17 cellular contexts compared by ENCODE assay signal in genomic region chr22:32824531-32825315, GRCh38. TPM values are rescaled to one million over a fixed set of nuclear protein-coding genes. Genes with fewer than 3 reads are reported as not detected.
DNase-seq lines count a peak whose midpoint lies in the region; ATAC-seq and TF ChIP-seq lines count a peak whose summit lies in the region.
"Had no signal": no experiment of that assay in that cellular context is flagged by ENCODE, and none has a peak within 500 bp of the region (broad histone marks: within the 10 kb centered on the region; RNA-seq: fewer than 3 reads in every experiment).

No MANE protein-coding gene starts in this region.

- no peaks in the 10 kb centered on the region for H3K27me3 ChIP-seq in lower lobe of right lung (ENCODE audit: low read depth)
- no peaks in the 10 kb centered on the region for H3K27me3 ChIP-seq in smooth muscle cell (ENCODE audit: low read depth)
- H3K27me3 ChIP-seq in uterus: no peaks in the 10 kb centered on the region

- H2AFZ ChIP-seq in smooth muscle cell (ENCODE audit: low read depth): no peak overlapping the region

- TF ChIP-seq CTCF in AG10803 (conservative IDR thresholded peaks at IDR 0.05; ENCODE audit: low read length) (no peak), choroid plexus epithelial cell (conservative IDR thresholded peaks at IDR 0.05; ENCODE audit: low read depth, low read length) (no peak), lower lobe of right lung (IDR thresholded peaks at IDR 0.05) (no peak), smooth muscle cell (IDR thresholded peaks at IDR 0.05; ENCODE audit: borderline replicate concordance, insufficient read depth, poor library complexity, severe bottlenecking) (no peak), uterus (IDR thresholded peaks at IDR 0.05) (no peak)

- 73% methylated on average over 11 of the region's 11 CpGs for WGBS in smooth muscle cell (ENCODE audit: low lambda C conversion rate)

- H3K4me1 ChIP-seq in lower lobe of right lung: peaks cover 93% of the 10 kb centered on the region
- no peaks in the 10 kb centered on the region for H3K4me1 ChIP-seq in smooth muscle cell (ENCODE audit: low read depth)
- H3K4me1 ChIP-seq in uterus: peaks cover 0 to 19% of the 10 kb centered on the region in 2 donors

- peak overlapping the region; percentile 26 for H3K27ac ChIP-seq in lower lobe of right lung
- peak overlapping the region; percentile 76 for H3K27ac ChIP-seq in smooth muscle cell (ENCODE audit: low read depth)
- H3K27ac ChIP-seq in uterus: peak overlapping the region in 1 of 2 donors; percentile 34
- H3K27ac ChIP-seq: C4-2B had no signal

- no peak for DNase-seq in AG10803 (ENCODE audit: low read depth)
- peak; percentile 28 for DNase-seq in choroid plexus epithelial cell (ENCODE audit: low read depth)
- no peak for DNase-seq in lower lobe of right lung
- DNase-seq in smooth muscle cell (lab: John Stamatoyannopoulos, UW; ENCODE audit: unreplicated experiment): no peak
- no peak for DNase-seq in effector CD8-positive, alpha-beta T cell (lab: John Stamatoyannopoulos, UW)
- DNase-seq in uterus: no peak
- DNase-seq: DMS 273 treated with DMSO at 0.1 percent for 48 hours, GF-D8, KBM-7, NCI-H1436, NCI-H2029, NCI-H2171, NCI-H748 treated with DMSO at 0.1 percent for 48 hours, RPMI8226 had no signal

- H3K4me3 ChIP-seq in AG10803 (ENCODE audit: low read length): 0 out of 2 replicates have a peak overlapping the region, but pooled peaks have one; percentile 5
- H3K4me3 ChIP-seq in choroid plexus epithelial cell (ENCODE audit: low read depth, low read length): no peak overlapping the region
- no peak overlapping the region for H3K4me3 ChIP-seq in lower lobe of right lung
- H3K4me3 ChIP-seq in smooth muscle cell: no peak overlapping the region
- no peak overlapping the region for H3K4me3 ChIP-seq in uterus

- no peaks in the 10 kb centered on the region for H3K9me3 ChIP-seq in lower lobe of right lung
- no peaks in the 10 kb centered on the region for H3K9me3 ChIP-seq in smooth muscle cell (replicated peaks; ENCODE audit: low read depth)
- no peaks in the 10 kb centered on the region for H3K9me3 ChIP-seq in uterus

- no peak for TF ChIP-seq POLR2A in uterus (IDR thresholded peaks at IDR 0.05)

- peaks cover 66% of the 10 kb centered on the region for H3F3A ChIP-seq in smooth muscle cell (ENCODE audit: low read depth)

- peaks cover 100% of the 10 kb centered on the region for H4K20me1 ChIP-seq in smooth muscle cell (ENCODE audit: low read depth)

- no peak overlapping the region for H3K9ac ChIP-seq in smooth muscle cell (ENCODE audit: low read depth)

- no peak for ATAC-seq in lower lobe of right lung
- ATAC-seq in HG02798 (IDR thresholded peaks at IDR 0.05; ENCODE audit: poor library complexity, unreplicated experiment): no peak
- ATAC-seq: HCT116 had no signal

- peaks cover 93% of the 10 kb centered on the region for H3K79me2 ChIP-seq in smooth muscle cell (ENCODE audit: low read depth)

- no peak overlapping the region for H3K4me2 ChIP-seq in smooth muscle cell

- peaks cover 28% of the 10 kb centered on the region for H3K36me3 ChIP-seq in lower lobe of right lung
- H3K36me3 ChIP-seq in smooth muscle cell (ENCODE audit: low read depth): peaks cover 12% of the 10 kb centered on the region
- H3K36me3 ChIP-seq in uterus: no peaks in the 10 kb centered on the region

- intact Hi-C loops in lower lobe of right lung (cut with DNase I): no loop called here
- intact Hi-C loops in uterus (cut with DNase I; ENCODE audit: low total_unique reads): no loop called here

RNA-seq across cellular contexts. Expression of gene TIMP3, which starts 23.2 kb away (rescaled TPM):
- 390 TPM for total RNA-seq in lower lobe of right lung
- total RNA-seq in smooth muscle cell: 3,114 and 3,210 TPM in 2 replicates
- 3,050 and 3,942 TPM in 2 replicates for polyA plus RNA-seq in smooth muscle cell
- 100 to 1,000 TPM; 192 to 702 (median 423) TPM for total RNA-seq in uterus
